Comparison of ENCODE assay signal across 10 cellular contexts in the genomic region with DNA sequence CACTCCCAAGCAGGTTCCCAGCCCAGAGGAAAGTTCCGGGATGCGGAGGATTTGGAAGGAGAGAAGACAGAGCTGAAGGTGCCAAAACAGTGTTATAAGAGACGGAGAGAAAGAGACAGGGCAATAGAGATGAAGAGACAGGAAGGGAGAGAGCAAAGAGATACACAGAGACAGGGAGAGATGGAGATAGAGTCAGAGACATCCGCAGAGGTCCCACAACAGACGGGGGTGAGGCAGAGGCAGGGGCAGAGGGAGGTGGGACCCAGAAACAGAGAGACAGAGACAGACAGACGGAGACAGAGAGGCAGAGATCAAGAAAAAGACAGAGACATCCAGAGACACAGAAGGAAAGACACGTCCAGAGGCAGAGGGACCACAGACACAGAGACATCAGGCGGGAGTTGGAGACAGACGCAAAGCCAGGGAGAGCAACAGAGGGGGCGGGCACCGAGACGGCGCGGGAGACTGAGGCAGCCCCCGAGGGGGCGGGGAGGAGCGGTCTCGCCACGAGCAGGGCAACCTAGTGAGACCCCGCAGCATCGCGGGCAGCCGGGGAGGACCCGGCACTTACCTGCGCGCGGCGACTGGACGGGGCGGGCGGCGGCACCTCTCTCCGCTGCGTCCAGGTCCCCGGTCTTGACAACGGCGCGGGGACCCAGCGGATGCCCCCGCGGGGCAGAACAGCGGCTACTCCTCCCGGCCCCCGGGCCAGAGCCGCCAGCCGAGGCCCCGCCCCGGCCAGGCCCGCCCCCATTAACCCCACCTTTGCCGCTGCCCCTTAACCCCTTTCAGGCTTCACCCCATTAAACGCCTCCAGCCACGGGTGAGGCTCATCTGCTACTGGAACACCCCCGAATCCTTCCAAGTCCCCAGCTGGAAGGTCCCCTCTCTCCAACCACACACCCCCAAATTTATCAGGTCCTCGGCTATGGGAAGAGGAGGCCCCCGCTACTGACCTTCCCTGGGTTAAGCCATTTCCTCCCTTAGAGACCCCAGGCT. TPM values are rescaled to one million over a fixed set of nuclear protein-coding genes. Genes with fewer than 3 reads are reported as not detected.
DNase-seq lines count a peak whose midpoint lies in the region; ATAC-seq and TF ChIP-seq lines count a peak whose summit lies in the region.
"Had no signal": no experiment of that assay in that cellular context is flagged by ENCODE, and none has a peak within 500 bp of the region (broad histone marks: within the 10 kb centered on the region; RNA-seq: fewer than 3 reads in every experiment).

A gene (minus strand): TSS at position 689 of the 999 bp plus-strand sequence. CDS start 10,346 bp downstream, outside the sequence.

- peaks cover 19% of the 10 kb centered on the region for H3K4me1 Mint-ChIP-seq in nephron
- peaks cover 18% of the 10 kb centered on the region for H3K4me1 Mint-ChIP-seq in activated T-helper 2 cell treated with anti-CD3 and anti-CD28 coated beads, Interferon-gamma antibody, Interleukin-2, Interleukin-4, amounts not matched to agents 10 μg/mL and 5 μg/mL and 100 μg/mL, durations not matched to agents 14 hours and 24 hours and 36 hours (ENCODE audit: low read depth)

- H3K4me1 ChIP-seq in BE2C (peaks cover 10% of the 10 kb centered on the region), PC-3 (ENCODE audit: insufficient read depth, low read length) (peaks cover 16% of the 10 kb centered on the region), fibroblast of lung (ENCODE audit: control insufficient read depth, extremely low read depth, insufficient read depth, low read length) (peaks cover 2% of the 10 kb centered on the region)

- no peaks in the 10 kb centered on the region for H3K36me3 Mint-ChIP-seq in nephron (ENCODE audit: low read depth)
- H3K36me3 Mint-ChIP-seq in activated T-helper 2 cell treated with anti-CD3 and anti-CD28 coated beads, Interferon-gamma antibody, Interleukin-2, Interleukin-4, amounts not matched to agents 10 μg/mL and 5 μg/mL and 100 μg/mL, durations not matched to agents 14 hours and 24 hours and 36 hours (ENCODE audit: low read depth) = no peaks in the 10 kb centered on the region

- H3K36me3 ChIP-seq in BE2C (no peaks in the 10 kb centered on the region), PC-3 (ENCODE audit: low read depth, low read length) (no peaks in the 10 kb centered on the region), fibroblast of lung (ENCODE audit: control insufficient read depth, insufficient read depth, low read length) (no peaks in the 10 kb centered on the region)
- H3K36me3 ChIP-seq: neutrophil had no signal

- CTCF ChIA-PET in PC-3 (lab: Charles Lee) = no interaction called here

- no peak within 1 kb of the TSS for H3K27ac Mint-ChIP-seq in nephron
- H3K27ac Mint-ChIP-seq in activated T-helper 2 cell treated with anti-CD3 and anti-CD28 coated beads, Interferon-gamma antibody, Interleukin-2, Interleukin-4, amounts not matched to agents 10 μg/mL and 5 μg/mL and 100 μg/mL, durations not matched to agents 14 hours and 24 hours and 36 hours = no peak within 1 kb of the TSS

- TF ChIP-seq CTCF in BE2C (IDR thresholded peaks at IDR 0.05; ENCODE audit: low read depth, low read length) (no peak), PC-3 (conservative IDR thresholded peaks at IDR 0.05; ENCODE audit: low read depth, low read length) (no peak), fibroblast of lung (conservative IDR thresholded peaks at IDR 0.05 in 1 of 2, IDR thresholded peaks at IDR 0.05 in 1 of 2; ENCODE audit: low read depth in 1 of 2, low read length in 2 of 2) (no peak), nephron (IDR thresholded peaks at IDR 0.05; ENCODE audit: unreplicated experiment in 3 of 3) (no peak)

- BruUV-seq in PC-3 (replicated peaks; lab: Mats Ljungman, UMichigan) = no TSS peak

- no peaks in the 10 kb centered on the region for H3K9me2 ChIP-seq in PC-3 (replicated peaks; ENCODE audit: low read length)

- peak within 1 kb of the TSS; percentile 73 for H3K4me2 ChIP-seq in PC-3 (ENCODE audit: low read length)
- no peak within 1 kb of the TSS for H3K4me2 ChIP-seq in fibroblast of lung (ENCODE audit: extremely low read depth, insufficient read depth, low read length)
- H3K4me2 ChIP-seq: PC-9 had no signal

- H3K79me2 ChIP-seq in PC-3 (ENCODE audit: low read length) (no peaks in the 10 kb centered on the region), fibroblast of lung (ENCODE audit: control insufficient read depth, insufficient read depth, low read length) (no peaks in the 10 kb centered on the region)

- H3F3A ChIP-seq in PC-3 (ENCODE audit: low read length, unreplicated experiment) = no peaks in the 10 kb centered on the region

- peak within 1 kb of the TSS; percentile 78 for H2AFZ ChIP-seq in PC-3 (ENCODE audit: low read length)
- peak within 1 kb of the TSS; percentile 13 for H2AFZ ChIP-seq in fibroblast of lung (ENCODE audit: low read length)
- H2AFZ ChIP-seq: PC-9 had no signal

- POLR2A ChIA-PET in PC-3 (lab: Charles Lee; ENCODE audit: unreplicated experiment) = no interaction called here

- H3K4me3 ChIP-seq in BE2C (ENCODE audit: low read depth, low read length) (no peak within 1 kb of the TSS), PC-3 (ENCODE audit: low read length) (peak within 1 kb of the TSS; percentile 65), fibroblast of lung (replicated peaks in 1 of 4; ENCODE audit: control extremely low read depth in 1 of 4, insufficient read depth in 1 of 4, low read depth in 3 of 4, low read length in 4 of 4) (peak within 1 kb of the TSS in 1 of 4 experiments; percentile 38)
- H3K4me3 ChIP-seq: PC-9 had no signal

- peak; percentile 49 for ATAC-seq in PC-3
- no peak for ATAC-seq in GM21576 (IDR thresholded peaks at IDR 0.05; ENCODE audit: unreplicated experiment)

- intact Hi-C loops in PC-3 (cut with micrococcal nuclease) = no loop called here
- intact Hi-C loops in activated T-helper 2 cell treated with anti-CD3 and anti-CD28 coated beads, Interferon-gamma antibody, Interleukin-2, Interleukin-4, amounts not matched to agents 10 μg/mL and 5 μg/mL and 100 μg/mL, durations not matched to agents 14 hours and 24 hours and 36 hours (cut with micrococcal nuclease) = no loop called here

- peaks cover 50% of the 10 kb centered on the region for H3K27me3 ChIP-seq in BE2C
- H3K27me3 ChIP-seq in PC-3 (ENCODE audit: low read length) = no peaks in the 10 kb centered on the region
- H3K27me3 ChIP-seq in fibroblast of lung (ENCODE audit: control insufficient read depth, insufficient read depth, low read length) = peaks cover 43% of the 10 kb centered on the region

- H3K27ac ChIP-seq in PC-3 (ENCODE audit: low read length) (no peak within 1 kb of the TSS), fibroblast of lung (ENCODE audit: insufficient read depth, low read length) (no peak within 1 kb of the TSS)
- H3K27ac ChIP-seq: neutrophil, PC-9 had no signal

- H3K9me3 Mint-ChIP-seq in nephron = no peaks in the 10 kb centered on the region
- no peaks in the 10 kb centered on the region for H3K9me3 Mint-ChIP-seq in activated T-helper 2 cell treated with anti-CD3 and anti-CD28 coated beads, Interferon-gamma antibody, Interleukin-2, Interleukin-4, amounts not matched to agents 10 μg/mL and 5 μg/mL and 100 μg/mL, durations not matched to agents 14 hours and 24 hours and 36 hours

- peak within 1 kb of the TSS; percentile 67 to 73 (median 71) for H3K4me3 Mint-ChIP-seq in nephron
- H3K4me3 Mint-ChIP-seq in activated T-helper 2 cell treated with anti-CD3 and anti-CD28 coated beads, Interferon-gamma antibody, Interleukin-2, Interleukin-4, amounts not matched to agents 10 μg/mL and 5 μg/mL and 100 μg/mL, durations not matched to agents 14 hours and 24 hours and 36 hours (ENCODE audit: low read depth) = no peak within 1 kb of the TSS

- H3K9ac ChIP-seq in PC-3 (ENCODE audit: low read length) (peak within 1 kb of the TSS; percentile 8; the same call in 1 of the 2 replicates), fibroblast of lung (ENCODE audit: insufficient read depth, low read length) (no peak within 1 kb of the TSS)

- peaks cover 75% of the 10 kb centered on the region for H3K27me3 Mint-ChIP-seq in nephron (ENCODE audit: low read depth)
- H3K27me3 Mint-ChIP-seq in activated T-helper 2 cell treated with anti-CD3 and anti-CD28 coated beads, Interferon-gamma antibody, Interleukin-2, Interleukin-4, amounts not matched to agents 10 μg/mL and 5 μg/mL and 100 μg/mL, durations not matched to agents 14 hours and 24 hours and 36 hours (ENCODE audit: low read depth) = peaks cover 60% of the 10 kb centered on the region

- H4K20me1 ChIP-seq in PC-3 (ENCODE audit: low read length) (no peaks in the 10 kb centered on the region), fibroblast of lung (ENCODE audit: control insufficient read depth, extremely low read depth, insufficient read depth, low read length) (no peaks in the 10 kb centered on the region)

- H3K9me3 ChIP-seq in BE2C (no peaks in the 10 kb centered on the region), PC-3 (ENCODE audit: low read length) (no peaks in the 10 kb centered on the region), fibroblast of lung (ENCODE audit: control insufficient read depth, insufficient read depth, low read depth, low read length) (no peaks in the 10 kb centered on the region)
- H3K9me3 ChIP-seq: neutrophil had no signal

- DNase-seq in BE2C (peak; percentile 34), PC-3 (peak; percentile 6), fibroblast of lung (ENCODE audit: low read depth in 2 of 2) (no peak), NAMALWA (ENCODE audit: low spot score) (no peak), NCI-H1436 treated with DMSO at 0.1 percent for 48 hours (lab: John Stamatoyannopoulos, UW) (no peak)
- DNase-seq in activated T-helper 2 cell treated with anti-CD3 and anti-CD28 coated beads, Interferon-gamma antibody, Interleukin-2, Interleukin-4, amounts not matched to agents 10 μg/mL and 5 μg/mL and 100 μg/mL, durations not matched to agents 14 hours and 24 hours and 36 hours (ENCODE audit: low spot score) = no peak

RNA-seq across cellular contexts. Expression of the gene that starts here (rescaled TPM):
- polyA plus RNA-seq in BE2C (2012; ENCODE audit: insufficient read depth, insufficient read length, low read depth) = 8.6 TPM
- total RNA-seq in PC-3 (2014; rRNA removed) (3.1 and 3.7 TPM in 2 replicates), fibroblast of lung (under 0.01 TPM in 1 of 2 replicates, not detected in the other)
- 0.47 and 0.58 TPM in 2 replicates for polyA plus RNA-seq in fibroblast of lung
- polyA plus RNA-seq in fibroblast of lung (2012) = 0.39 and 0.56 TPM in 2 replicates
- 0.78 TPM in 1 of 2 replicates, not detected in the other for polyA minus RNA-seq in fibroblast of lung (ENCODE audit: low replicate concordance)
- total RNA-seq in activated T-helper 2 cell treated with anti-CD3 and anti-CD28 coated beads, Interferon-gamma antibody, Interleukin-2, Interleukin-4, amounts not matched to agents 10 μg/mL and 5 μg/mL and 100 μg/mL, durations not matched to agents 14 hours and 24 hours and 36 hours = not detected in 2 replicates
- total RNA-seq: PC-9 had no signal

Comparison
In these comparisons a context has a peak if more than half of its experiments do, and no peak if none do; other contexts are left out.
1. DNase-seq: peak in BE2C (single experiment) and PC-3 (single experiment); none in fibroblast of lung (0 of 2), activated T-helper 2 cell treated with anti-CD3 and anti-CD28 coated beads, Interferon-gamma antibody, Interleukin-2, Interleukin-4, amounts not matched to agents 10 μg/mL and 5 μg/mL and 100 μg/mL, durations not matched to agents 14 hours and 24 hours and 36 hours (single experiment), NAMALWA (single experiment) and NCI-H1436 treated with DMSO at 0.1 percent for 48 hours (single experiment).